ENCODE assay signal across 28 cellular contexts in genomic region chr11:61128947-61129346, GRCh38. TPM values are rescaled to one million over a fixed set of nuclear protein-coding genes. Genes with fewer than 3 reads are reported as not detected.
DNase-seq lines count a peak whose midpoint lies in the region; ATAC-seq and TF ChIP-seq lines count a peak whose summit lies in the region.
"Had no signal": no experiment of that assay in that cellular context is flagged by ENCODE, and none has a peak within 500 bp of the region (broad histone marks: within the 10 kb centered on the region; RNA-seq: fewer than 3 reads in every experiment).

No MANE protein-coding gene starts in this region.

- H3K27me3 Mint-ChIP-seq in activated T-cell treated with anti-CD3 and anti-CD28 coated beads, Interleukin-2, amount 50 U/mL, for 24 hours, result no peaks in the 10 kb centered on the region
- H3K27me3 Mint-ChIP-seq in activated T-cell treated with anti-CD3 and anti-CD28 coated beads, Interleukin-2, amount 50 U/mL, for 72 hours (ENCODE audit: low read depth), result no peaks in the 10 kb centered on the region
- H3K27me3 Mint-ChIP-seq in CD8-positive, alpha-beta T cell (ENCODE audit: low read depth), result no peaks in the 10 kb centered on the region
- H3K27me3 Mint-ChIP-seq in activated T-helper 17 cell treated with anti-CD3 and anti-CD28 coated beads, Interleukin-2, amount 50 U/mL, for 72 hours, result no peaks in the 10 kb centered on the region
- H3K27me3 Mint-ChIP-seq in naive thymus-derived CD8-positive, alpha-beta T cell, result no peaks in the 10 kb centered on the region
- H3K27me3 Mint-ChIP-seq: type B pancreatic cell had no signal

- peaks cover 55% of the 10 kb centered on the region for H3K36me3 Mint-ChIP-seq in activated T-cell treated with anti-CD3 and anti-CD28 coated beads, Interleukin-2, amount 50 U/mL, for 24 hours (ENCODE audit: low read depth)
- peaks cover 10 to 21% of the 10 kb centered on the region in 2 donors for H3K36me3 Mint-ChIP-seq in activated T-cell treated with anti-CD3 and anti-CD28 coated beads, Interleukin-2, amount 50 U/mL, for 72 hours (ENCODE audit: insufficient read depth in 2 of 2)
- peaks cover 48% of the 10 kb centered on the region for H3K36me3 Mint-ChIP-seq in CD8-positive, alpha-beta T cell
- peaks cover 6% of the 10 kb centered on the region for H3K36me3 Mint-ChIP-seq in activated T-helper 17 cell treated with anti-CD3 and anti-CD28 coated beads, Interleukin-2, amount 50 U/mL, for 72 hours (ENCODE audit: low read depth)
- H3K36me3 Mint-ChIP-seq in naive thymus-derived CD8-positive, alpha-beta T cell, result peaks cover 0 to 36% (median 15%) of the 10 kb centered on the region in 3 donors
- H3K36me3 Mint-ChIP-seq: type B pancreatic cell had no signal

- H3K9me3 ChIP-seq in CD8-positive, alpha-beta T cell (ENCODE audit: low read length), result no peaks in the 10 kb centered on the region
- no peaks in the 10 kb centered on the region for H3K9me3 ChIP-seq in colonic mucosa
- no peaks in the 10 kb centered on the region for H3K9me3 ChIP-seq in osteoblast (ENCODE audit: low read depth, low read length)
- H3K9me3 ChIP-seq: A549, heart right ventricle, lower lobe of right lung, pancreas had no signal

- peaks cover 36% of the 10 kb centered on the region for H3K36me3 ChIP-seq in CD8-positive, alpha-beta T cell (ENCODE audit: insufficient read depth, low read length)
- H3K36me3 ChIP-seq in colonic mucosa, result no peaks in the 10 kb centered on the region
- no peaks in the 10 kb centered on the region for H3K36me3 ChIP-seq in osteoblast (ENCODE audit: insufficient read depth, low read length)

- no peak overlapping the region for H3K4me3 ChIP-seq in CD8-positive, alpha-beta T cell (ENCODE audit: low read depth, low read length)
- H3K4me3 ChIP-seq in colonic mucosa (no peak overlapping the region), osteoblast (ENCODE audit: insufficient read depth, low read length) (no peak overlapping the region)
- H3K4me3 ChIP-seq: A549, heart right ventricle, lower lobe of right lung, pancreas, smooth muscle cell had no signal

- peaks cover 29% of the 10 kb centered on the region for H4K20me1 ChIP-seq in osteoblast (ENCODE audit: insufficient read depth, low read length)

- H3K4me2 ChIP-seq in osteoblast (ENCODE audit: insufficient read depth, low read length), result no peak overlapping the region

- H3K4me1 Mint-ChIP-seq in activated T-cell treated with anti-CD3 and anti-CD28 coated beads, Interleukin-2, amount 50 U/mL, for 24 hours (ENCODE audit: low read depth), result peaks cover 42% of the 10 kb centered on the region
- peaks cover 12% of the 10 kb centered on the region for H3K4me1 Mint-ChIP-seq in activated T-cell treated with anti-CD3 and anti-CD28 coated beads, Interleukin-2, amount 50 U/mL, for 72 hours (ENCODE audit: low read depth)
- peaks cover 28% of the 10 kb centered on the region for H3K4me1 Mint-ChIP-seq in CD8-positive, alpha-beta T cell (ENCODE audit: low read depth)
- peaks cover 17% of the 10 kb centered on the region for H3K4me1 Mint-ChIP-seq in activated T-helper 17 cell treated with anti-CD3 and anti-CD28 coated beads, Interleukin-2, amount 50 U/mL, for 72 hours
- peaks cover 18 to 40% (median 31%) of the 10 kb centered on the region in 4 donors for H3K4me1 Mint-ChIP-seq in naive thymus-derived CD8-positive, alpha-beta T cell

- no peak for TF ChIP-seq CTCF in CD8-positive, alpha-beta T cell (IDR thresholded peaks at IDR 0.05)
- TF ChIP-seq CTCF in colonic mucosa (IDR thresholded peaks at IDR 0.05), result no peak
- TF ChIP-seq CTCF in osteoblast (IDR thresholded peaks at IDR 0.05; ENCODE audit: extremely low read depth, low read depth, low read length), result no peak

- no peak for DNase-seq in activated T-cell treated with anti-CD3 and anti-CD28 coated beads, Interleukin-2, amount 50 U/mL, for 24 hours
- DNase-seq in activated T-cell treated with anti-CD3 and anti-CD28 coated beads, Interleukin-2, amount 50 U/mL, for 72 hours, result no peak
- no peak for DNase-seq in CD8-positive, alpha-beta T cell
- no peak for DNase-seq in naive thymus-derived CD8-positive, alpha-beta T cell
- DNase-seq in colonic mucosa, result no peak
- DNase-seq in osteoblast (ENCODE audit: insufficient read length, low spot score, missing footprints), result no peak
- DNase-seq: activated CD4-positive, alpha-beta T cell treated with anti-CD3 and anti-CD28 coated beads for 48 hours; Calu3; foreskin fibroblast; HCEC 1CT; heart right ventricle; kidney glomerular epithelial cell; lower lobe of right lung; NCI-H1417; NCI-H82 had no signal

- POLR2A ChIA-PET in CD8-positive, alpha-beta T cell (lab: Charles Lee), result interaction anchor here (0.7 to 2.4 kb wide), 9 partner anchors 9 to 158 kb away, joined by 3 to 18 read pairs (median 6); partner anchors contain the start of gene CD6
- POLR2A ChIA-PET in naive thymus-derived CD8-positive, alpha-beta T cell (lab: Charles Lee), result interaction anchor here (0.5 to 3.8 kb wide), 19 partner anchors 8 to 230 kb away, joined by 3 to 31 read pairs (median 5); partner anchors contain the start of gene CD5

- no peak for ATAC-seq in activated T-cell treated with anti-CD3 and anti-CD28 coated beads, Interleukin-2, amount 50 U/mL, for 72 hours (replicated peaks in 1 of 2)
- ATAC-seq in CD8-positive, alpha-beta T cell, result no peak
- ATAC-seq in activated T-helper 17 cell treated with anti-CD3 and anti-CD28 coated beads, Interleukin-2, amount 50 U/mL, for 72 hours (replicated peaks), result no peak
- no peak for ATAC-seq in naive thymus-derived CD8-positive, alpha-beta T cell
- ATAC-seq in HG02571 (IDR thresholded peaks at IDR 0.05; ENCODE audit: unreplicated experiment), result no peak

- peak overlapping the region; percentile 80 for H3K27ac Mint-ChIP-seq in activated T-cell treated with anti-CD3 and anti-CD28 coated beads, Interleukin-2, amount 50 U/mL, for 24 hours
- no peak overlapping the region for H3K27ac Mint-ChIP-seq in activated T-cell treated with anti-CD3 and anti-CD28 coated beads, Interleukin-2, amount 50 U/mL, for 72 hours
- H3K27ac Mint-ChIP-seq in CD8-positive, alpha-beta T cell, result peak overlapping the region; percentile 45
- peak overlapping the region; percentile 84 for H3K27ac Mint-ChIP-seq in activated T-helper 17 cell treated with anti-CD3 and anti-CD28 coated beads, Interleukin-2, amount 50 U/mL, for 72 hours
- peak overlapping the region; percentile 13 to 93 (median 80) for H3K27ac Mint-ChIP-seq in naive thymus-derived CD8-positive, alpha-beta T cell
- H3K27ac Mint-ChIP-seq: endodermal cell had no signal

- H3K27ac ChIP-seq in CD8-positive, alpha-beta T cell (ENCODE audit: low read depth, low read length), result no peak overlapping the region
- H3K27ac ChIP-seq in colonic mucosa (no peak overlapping the region), osteoblast (ENCODE audit: low read depth, low read length) (no peak overlapping the region)
- H3K27ac ChIP-seq: heart right ventricle, lower lobe of right lung had no signal

- peaks cover 17% of the 10 kb centered on the region for H3K4me1 ChIP-seq in CD8-positive, alpha-beta T cell (ENCODE audit: insufficient read depth, low read length)
- peaks cover 7% of the 10 kb centered on the region for H3K4me1 ChIP-seq in colonic mucosa
- peaks cover 19% of the 10 kb centered on the region for H3K4me1 ChIP-seq in osteoblast (ENCODE audit: insufficient read depth, low read length)

- intact Hi-C loops in CD8-positive, alpha-beta T cell (cut with DNase I, micrococcal nuclease), result loop anchor here (1.0 to 5.0 kb wide), 8 partner anchors 33 to 298 kb away; partner anchors contain the start of genes CD6 (in 1 of the 2) and VPS37C (in 1 of the 2)
- intact Hi-C loops in colonic mucosa (cut with DNase I), result loop anchor here (2.0 to 5.0 kb wide), 3 partner anchors 58 to 297 kb away; partner anchors contain the start of gene CD6

- H3K79me2 ChIP-seq in osteoblast (ENCODE audit: insufficient read depth, low read length), result no peaks in the 10 kb centered on the region

- H3K27me3 ChIP-seq in CD8-positive, alpha-beta T cell (ENCODE audit: insufficient read depth, low read length), result no peaks in the 10 kb centered on the region
- no peaks in the 10 kb centered on the region for H3K27me3 ChIP-seq in colonic mucosa
- H3K27me3 ChIP-seq in osteoblast (ENCODE audit: insufficient read depth, low read length), result peaks cover 19% of the 10 kb centered on the region
- H3K27me3 ChIP-seq: heart right ventricle, pancreas had no signal

- H2AFZ ChIP-seq in osteoblast (ENCODE audit: low read length), result no peak overlapping the region

- H3K9me3 Mint-ChIP-seq in activated T-cell treated with anti-CD3 and anti-CD28 coated beads, Interleukin-2, amount 50 U/mL, for 24 hours, result no peaks in the 10 kb centered on the region
- no peaks in the 10 kb centered on the region for H3K9me3 Mint-ChIP-seq in activated T-cell treated with anti-CD3 and anti-CD28 coated beads, Interleukin-2, amount 50 U/mL, for 72 hours
- H3K9me3 Mint-ChIP-seq in CD8-positive, alpha-beta T cell, result no peaks in the 10 kb centered on the region
- H3K9me3 Mint-ChIP-seq in activated T-helper 17 cell treated with anti-CD3 and anti-CD28 coated beads, Interleukin-2, amount 50 U/mL, for 72 hours, result no peaks in the 10 kb centered on the region
- no peaks in the 10 kb centered on the region for H3K9me3 Mint-ChIP-seq in naive thymus-derived CD8-positive, alpha-beta T cell
- H3K9me3 Mint-ChIP-seq: endodermal cell; nephron; T-helper 1 cell treated with Interleukin-12 subunit alpha and Interleukin-12 subunit beta and Interleukin-4 antibody, amounts not matched to agents 30 μg/mL and 1 μg/mL, for 36 hours; type B pancreatic cell had no signal

- no peak overlapping the region for H3K4me3 Mint-ChIP-seq in activated T-cell treated with anti-CD3 and anti-CD28 coated beads, Interleukin-2, amount 50 U/mL, for 24 hours
- peak overlapping the region in 1 of 2 donors; percentile 17 for H3K4me3 Mint-ChIP-seq in activated T-cell treated with anti-CD3 and anti-CD28 coated beads, Interleukin-2, amount 50 U/mL, for 72 hours
- no peak overlapping the region for H3K4me3 Mint-ChIP-seq in CD8-positive, alpha-beta T cell
- H3K4me3 Mint-ChIP-seq in activated T-helper 17 cell treated with anti-CD3 and anti-CD28 coated beads, Interleukin-2, amount 50 U/mL, for 72 hours, result peak overlapping the region; percentile 71
- H3K4me3 Mint-ChIP-seq in naive thymus-derived CD8-positive, alpha-beta T cell, result peak overlapping the region in 3 of 10 donors; percentile 5 to 16 (median 6)
- H3K4me3 Mint-ChIP-seq: endodermal cell; nephron; T-helper 1 cell treated with Interleukin-12 subunit alpha and Interleukin-12 subunit beta and Interleukin-4 antibody, amounts not matched to agents 30 μg/mL and 1 μg/mL, for 36 hours; type B pancreatic cell had no signal

- no peak overlapping the region for H3K9ac ChIP-seq in colonic mucosa (ENCODE audit: low read depth in 2 of 2, low read length in 2 of 2)

- CTCF ChIA-PET in CD8-positive, alpha-beta T cell (lab: Charles Lee), result interaction anchor here (0.6 to 5.0 kb wide), 45 partner anchors 8 to 359 kb away, joined by 3 to 29 read pairs (median 4); partner anchors contain the start of gene CD5

RNA-seq across cellular contexts. Expression of gene CD5, which starts 26.7 kb away (rescaled TPM):
- total RNA-seq in activated T-cell treated with anti-CD3 and anti-CD28 coated beads, Interleukin-2, amount 50 U/mL, for 72 hours, result 100 to 1,000 TPM; 285 to 317 TPM
- total RNA-seq in CD8-positive, alpha-beta T cell, result 100 to 1,000 TPM; 318 to 324 TPM
- 100 to 1,000 TPM; 231 to 476 TPM for total RNA-seq in activated T-helper 17 cell treated with anti-CD3 and anti-CD28 coated beads, Interleukin-2, amount 50 U/mL, for 72 hours
- total RNA-seq in naive thymus-derived CD8-positive, alpha-beta T cell, result 100 to 1,000 TPM; 165 to 174 TPM
- polyA plus RNA-seq in naive thymus-derived CD8-positive, alpha-beta T cell, result 100 to 1,000 TPM; 136 to 227 (median 192) TPM
- 1 to 10 TPM; 2.1 to 2.4 TPM for total RNA-seq in colonic mucosa
- total RNA-seq in osteoblast, result not detected in 2 replicates
- total RNA-seq: bronchial epithelial cell, Calu3, endodermal cell, HT-29, RPMI7951, SK-MEL-5, smooth muscle cell had no signal
- polyA plus RNA-seq: A549 had no signal

RNA-seq across cellular contexts. Expression of gene VPS37C, which starts 32.3 kb away (rescaled TPM):
- total RNA-seq in activated T-cell treated with anti-CD3 and anti-CD28 coated beads, Interleukin-2, amount 50 U/mL, for 72 hours, result 10 to 100 TPM; 13.0 to 14.9 TPM
- 1 to 10 TPM; 2.1 to 2.2 TPM for total RNA-seq in CD8-positive, alpha-beta T cell
- total RNA-seq in activated T-helper 17 cell treated with anti-CD3 and anti-CD28 coated beads, Interleukin-2, amount 50 U/mL, for 72 hours, result 10 to 100 TPM in 1 of 2 donors, 1 to 10 TPM in 1; 9.7 to 14.5 TPM
- 1 to 10 TPM; 5.4 to 6.3 TPM for total RNA-seq in naive thymus-derived CD8-positive, alpha-beta T cell
- polyA plus RNA-seq in naive thymus-derived CD8-positive, alpha-beta T cell, result 1 to 10 TPM in 1 of 3 donors, under 1 TPM in 2; 0.62 to 1.3 (median 0.86) TPM
- total RNA-seq in colonic mucosa (10 to 100 TPM; 26.8 to 35.4 TPM), osteoblast (16.8 and 19.2 TPM in 2 replicates)

Comparison
In these comparisons a context has a peak if more than half of its experiments do, and no peak if none do; other contexts are left out.
1. RNA of gene CD5, which starts 26.7 kb away (total RNA-seq): 231 to 476 TPM in activated T-helper 17 cell treated with anti-CD3 and anti-CD28 coated beads, Interleukin-2, amount 50 U/mL, for 72 hours, 318 to 324 TPM in CD8-positive, alpha-beta T cell, 285 to 317 TPM in activated T-cell treated with anti-CD3 and anti-CD28 coated beads, Interleukin-2, amount 50 U/mL, for 72 hours and 165 to 174 TPM in naive thymus-derived CD8-positive, alpha-beta T cell; 2.1 to 2.4 TPM in colonic mucosa and not detected in osteoblast; every median in the first group is over 10 times any median in the second.